In the genomic region with DNA sequence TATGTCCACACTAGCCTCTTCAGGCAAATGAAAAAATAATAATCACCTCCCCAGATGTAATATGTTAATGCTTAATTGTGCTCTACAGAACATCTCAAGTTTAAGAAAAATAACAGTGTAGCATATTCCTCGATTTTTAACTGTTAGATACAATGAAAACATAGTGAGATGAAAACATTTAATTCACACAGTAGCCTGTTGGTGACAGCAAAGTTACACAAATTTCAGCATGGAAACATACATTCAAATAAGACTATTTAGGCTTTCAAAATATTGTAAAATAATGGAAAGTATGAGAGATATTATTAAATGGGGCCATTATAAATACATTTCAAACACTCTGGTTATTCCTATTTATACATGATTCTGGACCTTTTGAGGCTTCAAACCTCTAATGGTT, we compare ENCODE assay signal across 14 cellular contexts.
DNase-seq lines count a peak whose midpoint lies in the region; ATAC-seq and TF ChIP-seq lines count a peak whose summit lies in the region.
"Had no signal": no experiment of that assay in that cellular context is flagged by ENCODE, and none has a peak within 500 bp of the region (broad histone marks: within the 10 kb centered on the region; RNA-seq: fewer than 3 reads in every experiment).

No MANE protein-coding gene starts in this region.

- in situ Hi-C loops in SK-MEL-5 (cut with HindIII; ENCODE audit: low pct_unique_long_range_greater_than_20kb, low sequenced_read_pairs): no loop called here

- H3K4me1 ChIP-seq in breast epithelium: no peaks in the 10 kb centered on the region
- H3K4me1 ChIP-seq in psoas muscle: no peaks in the 10 kb centered on the region
- H3K4me1 ChIP-seq in sigmoid colon: no peaks in the 10 kb centered on the region

- H3K27me3 ChIP-seq in breast epithelium (no peaks in the 10 kb centered on the region), psoas muscle (ENCODE audit: insufficient read depth in 3 of 3, low read length in 2 of 3) (no peaks in the 10 kb centered on the region), sigmoid colon (no peaks in the 10 kb centered on the region)
- H3K27me3 ChIP-seq: brain microvascular endothelial cell had no signal

- H3K4me3 Mint-ChIP-seq in MCF 10A (ENCODE audit: unreplicated experiment): no peak overlapping the region

- peak; percentile 61 for TF ChIP-seq CTCF in MCF 10A (IDR thresholded peaks at IDR 0.05; ENCODE audit: unreplicated experiment)
- TF ChIP-seq CTCF in breast epithelium (IDR thresholded peaks at IDR 0.05): no peak
- TF ChIP-seq CTCF in epithelial cell of esophagus (IDR thresholded peaks at IDR 0.05; ENCODE audit: insufficient read depth, low read depth, low read length, missing control alignments): peak; percentile 33
- TF ChIP-seq CTCF in retinal pigment epithelial cell (conservative IDR thresholded peaks at IDR 0.05; ENCODE audit: low read depth, low read length): peak; percentile 40
- TF ChIP-seq CTCF in psoas muscle (IDR thresholded peaks at IDR 0.05): no peak
- no peak for TF ChIP-seq CTCF in sigmoid colon (IDR thresholded peaks at IDR 0.05)

- H3K9me3 Mint-ChIP-seq in MCF 10A (ENCODE audit: unreplicated experiment): no peaks in the 10 kb centered on the region

- H3K4me1 Mint-ChIP-seq in MCF 10A (ENCODE audit: insufficient read depth, unreplicated experiment): no peaks in the 10 kb centered on the region

- H3K9me3 ChIP-seq in breast epithelium (no peaks in the 10 kb centered on the region), psoas muscle (no peaks in the 10 kb centered on the region), sigmoid colon (no peaks in the 10 kb centered on the region)

- POLR2A ChIA-PET in MCF 10A (lab: Yijun Ruan, JAX): no interaction called here

- TF ChIP-seq POLR2A in breast epithelium (IDR thresholded peaks at IDR 0.05): no peak
- TF ChIP-seq POLR2A in sigmoid colon (IDR thresholded peaks at IDR 0.05): no peak

- H3K36me3 Mint-ChIP-seq in MCF 10A (ENCODE audit: insufficient read depth, unreplicated experiment): no peaks in the 10 kb centered on the region

- H3K27me3 Mint-ChIP-seq in MCF 10A (ENCODE audit: insufficient read depth, unreplicated experiment): no peaks in the 10 kb centered on the region

- CTCF ChIA-PET in MCF 10A (lab: Yijun Ruan, JAX): interaction anchor here (0.6 to 3.2 kb wide), 12 partner anchors 12 to 1160 kb away, joined by 3 to 31 read pairs (median 3); no protein-coding TSS in a partner anchor

- no peak for ATAC-seq in psoas muscle

- no peak overlapping the region for H3K4me3 ChIP-seq in breast epithelium
- H3K4me3 ChIP-seq in epithelial cell of esophagus (ENCODE audit: low read length): no peak overlapping the region
- no peak overlapping the region for H3K4me3 ChIP-seq in retinal pigment epithelial cell (ENCODE audit: low read length)
- H3K4me3 ChIP-seq in psoas muscle: no peak overlapping the region
- H3K4me3 ChIP-seq in sigmoid colon: no peak overlapping the region

- H3K27ac ChIP-seq in breast epithelium: no peak overlapping the region
- H3K27ac ChIP-seq in psoas muscle: no peak overlapping the region
- no peak overlapping the region for H3K27ac ChIP-seq in sigmoid colon
- H3K27ac ChIP-seq: brain microvascular endothelial cell had no signal

- no peak overlapping the region for H3K27ac Mint-ChIP-seq in MCF 10A (ENCODE audit: low read depth, unreplicated experiment)

- BruUV-seq in MCF 10A (replicated peaks; lab: Mats Ljungman, UMichigan): no TSS peak

- TF ChIP-seq EP300 in sigmoid colon (IDR thresholded peaks at IDR 0.05): no peak

- DNase-seq in MCF 10A (ENCODE audit: unreplicated experiment): peak; percentile 45
- DNase-seq in breast epithelium (ENCODE audit: low spot score in 2 of 2): no peak
- peak; percentile 51 for DNase-seq in SK-MEL-5 (ENCODE audit: low read depth, low spot score)
- peak; percentile 37 for DNase-seq in epithelial cell of esophagus (ENCODE audit: low read depth)
- DNase-seq in retinal pigment epithelial cell (ENCODE audit: low read depth): no peak
- DNase-seq in psoas muscle: no peak
- no peak for DNase-seq in DMS153 (lab: John Stamatoyannopoulos, UW)
- no peak for DNase-seq in sigmoid colon
- DNase-seq: ACHN; activated CD4-positive, alpha-beta T cell treated with anti-CD3 and anti-CD28 coated beads for 1 hour; brain microvascular endothelial cell; DMS53; NCI-H1105 treated with DMSO at 0.1 percent for 48 hours; NCI-H524 treated with DMSO at 0.1 percent for 48 hours had no signal

- 45 to 49% (median 45%) methylated on average over 1 of the region's 1 CpG for WGBS in psoas muscle, 3 donors
- WGBS in sigmoid colon, 2 donors: 8 to 53% methylated on average over 1 of the region's 1 CpG

- H3K36me3 ChIP-seq in breast epithelium (no peaks in the 10 kb centered on the region), psoas muscle (ENCODE audit: insufficient read depth in 1 of 2, low read depth in 1 of 2) (no peaks in the 10 kb centered on the region), sigmoid colon (no peaks in the 10 kb centered on the region)
- H3K36me3 ChIP-seq: brain microvascular endothelial cell had no signal

- intact Hi-C loops in MCF 10A (cut with micrococcal nuclease) (loop anchor here (1.0 kb wide), 5 partner anchors 352 to 1161 kb away; no protein-coding TSS in a partner anchor), breast epithelium (cut with DNase I; ENCODE audit: low total_unique reads) (no loop called here), psoas muscle (cut with DNase I) (no loop called here), sigmoid colon (cut with DNase I) (no loop called here)

Comparison
In these comparisons a context has a peak if more than half of its experiments do, and no peak if none do; other contexts are left out.
1. DNase-seq: peak in MCF 10A (single experiment), SK-MEL-5 (single experiment) and epithelial cell of esophagus (single experiment); none in breast epithelium (0 of 2), retinal pigment epithelial cell (single experiment), psoas muscle (0 of 2), DMS153 (single experiment) and sigmoid colon (single experiment).
2. CTCF ChIP-seq: peak in MCF 10A (single experiment), epithelial cell of esophagus (single experiment) and retinal pigment epithelial cell (single experiment); none in breast epithelium (0 of 3), psoas muscle (single experiment) and sigmoid colon (0 of 4).